In genomic region chr11:112025682-112026081, GRCh38 we compare ENCODE assay signal across 8 cellular contexts. TPM values are rescaled to one million over a fixed set of nuclear protein-coding genes. Genes with fewer than 3 reads are reported as not detected.
DNase-seq lines count a peak whose midpoint lies in the region; TF ChIP-seq lines count a peak whose summit lies in the region.

No MANE protein-coding gene starts in this region.

- in situ Hi-C loops in T47D (cut with HindIII; ENCODE audit: low pct_unique_long_range_greater_than_20kb, low sequenced_read_pairs) = no loop called here

- H3K9me3 ChIP-seq in Karpas-422 (ENCODE audit: low read length) = no peaks in the 10 kb centered on the region
- no peaks in the 10 kb centered on the region for H3K9me3 ChIP-seq in subcutaneous abdominal adipose tissue (ENCODE audit: control insufficient read depth in 5 of 5, low read length in 5 of 5)

- peaks cover 33% of the 10 kb centered on the region for H3K36me3 Mint-ChIP-seq in activated naive CD4-positive, alpha-beta T cell treated with anti-CD3 and anti-CD28 coated beads for 36 hours (ENCODE audit: low read depth)

- peaks cover 31% of the 10 kb centered on the region for H3K4me1 Mint-ChIP-seq in activated naive CD4-positive, alpha-beta T cell treated with anti-CD3 and anti-CD28 coated beads for 36 hours (ENCODE audit: low read depth)

- CTCF ChIA-PET in activated naive CD4-positive, alpha-beta T cell treated with anti-CD3 and anti-CD28 coated beads for 36 hours (lab: Charles Lee) = interaction anchor here (0.7 to 0.8 kb wide), 2 partner anchors 94 to 255 kb away, joined by 4 to 5 read pairs; no protein-coding TSS in a partner anchor

- H3K27ac ChIP-seq in Karpas-422 (ENCODE audit: low read length) (peak overlapping the region; percentile 94), subcutaneous abdominal adipose tissue (ENCODE audit: low read depth, low read length) (peak overlapping the region; percentile 94)

- H3K79me2 ChIP-seq in Karpas-422 (ENCODE audit: low read length) = peaks cover 12% of the 10 kb centered on the region

- H3K4me3 Mint-ChIP-seq in activated naive CD4-positive, alpha-beta T cell treated with anti-CD3 and anti-CD28 coated beads for 36 hours = peak overlapping the region; percentile 100

- intact Hi-C loops in activated naive CD4-positive, alpha-beta T cell treated with anti-CD3 and anti-CD28 coated beads for 36 hours (cut with micrococcal nuclease) = loop anchor here (1.0 to 10.0 kb wide), 9 partner anchors 31 to 421 kb away; partner anchors contain the start of genes ALG9, CFAP68, FDXACB1 and NKAPD1

- H3K27me3 ChIP-seq in Karpas-422 (ENCODE audit: low read length) (no peaks in the 10 kb centered on the region), kidney epithelial cell (ENCODE audit: control insufficient read depth, insufficient read depth, low read length) (no peaks in the 10 kb centered on the region), subcutaneous abdominal adipose tissue (ENCODE audit: control insufficient read depth in 5 of 5, insufficient read depth in 4 of 5, low read length in 5 of 5) (no peaks in the 10 kb centered on the region)

- H3K4me1 ChIP-seq in Karpas-422 (ENCODE audit: low read length) (peaks cover 21% of the 10 kb centered on the region), subcutaneous abdominal adipose tissue (ENCODE audit: control insufficient read depth in 5 of 5, insufficient read depth in 5 of 5, low read length in 5 of 5) (peaks cover 0 to 41% (median 23%) of the 10 kb centered on the region in 5 donors)

- H3K4me2 ChIP-seq in Karpas-422 (ENCODE audit: low read depth, low read length, poor library complexity, severe bottlenecking) = peak overlapping the region; percentile 94

- no peak for TF ChIP-seq CTCF in kidney epithelial cell (IDR thresholded peaks at IDR 0.05; ENCODE audit: insufficient read depth, low read length, poor library complexity, severe bottlenecking)

- peak overlapping the region; percentile 95 for H3K4me3 ChIP-seq in Karpas-422 (ENCODE audit: low read length)
- peak overlapping the region; percentile 87 for H3K4me3 ChIP-seq in kidney epithelial cell (ENCODE audit: low read depth, low read length)
- peak overlapping the region; percentile 88 to 97 (median 94) for H3K4me3 ChIP-seq in subcutaneous abdominal adipose tissue (ENCODE audit: low read depth in 1 of 5, low read length in 5 of 5)

- no peaks in the 10 kb centered on the region for H3K9me3 Mint-ChIP-seq in activated naive CD4-positive, alpha-beta T cell treated with anti-CD3 and anti-CD28 coated beads for 36 hours

- no peaks in the 10 kb centered on the region for H3K27me3 Mint-ChIP-seq in activated naive CD4-positive, alpha-beta T cell treated with anti-CD3 and anti-CD28 coated beads for 36 hours (ENCODE audit: low read depth)

- DNase-seq in activated naive CD4-positive, alpha-beta T cell treated with anti-CD3 and anti-CD28 coated beads for 36 hours = no peak
- no peak for DNase-seq in activated naive CD4-positive, alpha-beta T cell treated with anti-CD3 and anti-CD28 coated beads, Interleukin-2, amount 50 U/mL, for 16 hours
- no peak for DNase-seq in Karpas-422
- peak; percentile 20 to 35 for DNase-seq in T47D (ENCODE audit: low read depth in 1 of 2, low spot score in 1 of 2)
- no peak for DNase-seq in kidney epithelial cell (ENCODE audit: low read depth)
- DNase-seq in stimulated activated CD4-positive, alpha-beta T cell treated with anti-CD3 and anti-CD28 coated beads, Interleukin-2, amount 100 ng/mL, for 48 hours = no peak
- no peak for DNase-seq in activated effector memory CD4-positive, alpha-beta T cell treated with Interleukin-2 at 50 U/mL for 16 hours

- H3K36me3 ChIP-seq in Karpas-422 (ENCODE audit: insufficient read depth, low read length) (peaks cover 10% of the 10 kb centered on the region; the same call in 1 of the 2 replicates), kidney epithelial cell (ENCODE audit: control insufficient read depth, insufficient read depth, low read length) (no peaks in the 10 kb centered on the region), subcutaneous abdominal adipose tissue (ENCODE audit: control insufficient read depth in 5 of 5, insufficient read depth in 5 of 5, low read length in 5 of 5) (peaks cover 10 to 27% (median 22%) of the 10 kb centered on the region in 5 donors)

- H3K9me2 ChIP-seq in Karpas-422 (replicated peaks; ENCODE audit: insufficient read depth, low read length) = no peaks in the 10 kb centered on the region

- H3K9ac ChIP-seq in Karpas-422 (ENCODE audit: low read length) = peak overlapping the region; percentile 89
- peak overlapping the region; percentile 89 to 94 (median 92) for H3K9ac ChIP-seq in subcutaneous abdominal adipose tissue (ENCODE audit: low read length in 5 of 5)

- no peaks in the 10 kb centered on the region for H4K20me1 ChIP-seq in Karpas-422 (ENCODE audit: insufficient read depth, low read depth, low read length)

- H2AFZ ChIP-seq in Karpas-422 (ENCODE audit: low read length) = peak overlapping the region; percentile 50; the same call in 1 of the 2 replicates

- peak overlapping the region; percentile 100 for H3K27ac Mint-ChIP-seq in activated naive CD4-positive, alpha-beta T cell treated with anti-CD3 and anti-CD28 coated beads for 36 hours

RNA-seq across cellular contexts. Expression of gene DLAT, which starts 0.5 kb away (rescaled TPM):
- total RNA-seq in activated naive CD4-positive, alpha-beta T cell treated with anti-CD3 and anti-CD28 coated beads for 36 hours = 10 to 100 TPM; 34.2 to 36.8 TPM
- total RNA-seq in Karpas-422 (2014; rRNA removed; shearing (Covaris generic); ENCODE audit: low replicate concordance) = 26.1 and 39.8 TPM in 2 replicates
- total RNA-seq in kidney epithelial cell = 33.4 and 42.1 TPM in 2 replicates

RNA-seq across cellular contexts. Expression of gene PIH1D2, which starts 48.1 kb away (rescaled TPM):
- total RNA-seq in activated naive CD4-positive, alpha-beta T cell treated with anti-CD3 and anti-CD28 coated beads for 36 hours = under 1 TPM; 0.35 to 0.50 TPM
- total RNA-seq in Karpas-422 (2014; rRNA removed; shearing (Covaris generic); ENCODE audit: low replicate concordance) = 1.3 and 1.4 TPM in 2 replicates
- total RNA-seq in kidney epithelial cell = 0.92 and 1.4 TPM in 2 replicates

RNA-seq across cellular contexts. Expression of gene NKAPD1, which starts 48.4 kb away (rescaled TPM):
- 10 to 100 TPM; 14.8 to 19.6 TPM for total RNA-seq in activated naive CD4-positive, alpha-beta T cell treated with anti-CD3 and anti-CD28 coated beads for 36 hours
- total RNA-seq in Karpas-422 (2014; rRNA removed; shearing (Covaris generic); ENCODE audit: low replicate concordance) = 11.5 and 11.7 TPM in 2 replicates
- 17.0 and 21.7 TPM in 2 replicates for total RNA-seq in kidney epithelial cell

Comparison
In these comparisons a context has a peak if more than half of its experiments do, and no peak if none do; other contexts are left out.
1. DNase-seq: peak in T47D (2 of 2); none in activated naive CD4-positive, alpha-beta T cell treated with anti-CD3 and anti-CD28 coated beads for 36 hours (single experiment), activated naive CD4-positive, alpha-beta T cell treated with anti-CD3 and anti-CD28 coated beads, Interleukin-2, amount 50 U/mL, for 16 hours (single experiment), Karpas-422 (single experiment), kidney epithelial cell (single experiment), stimulated activated CD4-positive, alpha-beta T cell treated with anti-CD3 and anti-CD28 coated beads, Interleukin-2, amount 100 ng/mL, for 48 hours (0 of 2) and activated effector memory CD4-positive, alpha-beta T cell treated with Interleukin-2 at 50 U/mL for 16 hours (single experiment).
2. Peak in every context shown above with its lines, with median percentiles within 50 percentile points of each other: H3K4me3 ChIP-seq.